In the genomic region with DNA sequence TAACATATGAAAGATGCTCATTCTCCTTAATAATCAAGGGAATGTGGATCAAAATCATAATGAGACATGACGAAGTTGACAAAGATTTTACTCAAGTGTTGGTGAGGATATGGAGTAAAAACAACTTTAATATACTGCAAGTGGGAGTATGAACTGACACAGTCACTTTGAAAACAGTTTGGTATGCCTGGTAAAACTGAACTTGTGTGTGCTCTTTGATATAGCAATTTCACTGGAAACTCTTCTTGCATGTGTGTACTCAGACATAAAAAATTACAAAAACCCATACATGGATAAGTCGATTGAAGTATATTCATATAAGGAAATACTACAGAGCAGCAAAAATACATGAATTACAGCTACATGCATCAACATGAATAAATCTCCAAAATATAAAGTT, we compare ENCODE assay signal across 6 cellular contexts.
"Had no signal": no experiment of that assay in that cellular context is flagged by ENCODE, and none has a peak within 500 bp of the region (broad histone marks: within the 10 kb centered on the region; RNA-seq: fewer than 3 reads in every experiment).

No MANE protein-coding gene starts in this region.

- DNase-seq: H9, HCEC 1CT, IMR-90, KG1 had no signal

- H3K4me2 ChIP-seq: GM23338 had no signal

- H3K9me3 Mint-ChIP-seq: GM23338, H9 had no signal

- ATAC-seq: GM23338, K562 had no signal

- H3K4me3 Mint-ChIP-seq: GM23338, H9 had no signal

- H3K27ac Mint-ChIP-seq: GM23338, H9 had no signal

- H2AFZ ChIP-seq: GM23338 had no signal

- H3K4me3 ChIP-seq: GM23338, K562 had no signal
